31 cellular contexts compared by ENCODE assay signal in genomic region chr4:107312366-107312765, GRCh38.
"Had no signal": no experiment of that assay in that cellular context is flagged by ENCODE, and none has a peak within 500 bp of the region (broad histone marks: within the 10 kb centered on the region; RNA-seq: fewer than 3 reads in every experiment).

No MANE protein-coding gene starts in this region.

- H3K36me3 Mint-ChIP-seq: activated naive CD8-positive, alpha-beta T cell; natural killer cell; neural progenitor cell had no signal

- H3K4me1 Mint-ChIP-seq: natural killer cell, neural progenitor cell had no signal

- H3K4me2 ChIP-seq: neural progenitor cell, smooth muscle cell had no signal

- H3K4me3 ChIP-seq: adrenal gland, colonic mucosa, dorsolateral prefrontal cortex, heart right ventricle, left lung, lower lobe of right lung, neural progenitor cell, psoas muscle, sigmoid colon, smooth muscle cell, suprapubic skin, tibial artery, upper lobe of right lung had no signal

- H3K27me3 ChIP-seq: adrenal gland, colonic mucosa, dorsolateral prefrontal cortex, heart right ventricle, left lung, neural progenitor cell, sigmoid colon, suprapubic skin, tibial artery, upper lobe of right lung had no signal

- H3K9me3 Mint-ChIP-seq: neural progenitor cell; T-helper 1 cell treated with Interleukin-12 subunit alpha and Interleukin-12 subunit beta and Interleukin-4 antibody, amounts not matched to agents 30 μg/mL and 1 μg/mL, for 36 hours had no signal

- DNase-seq: activated CD4-positive, alpha-beta T cell treated with anti-CD3 and anti-CD28 coated beads for 4 hours; activated CD4-positive, alpha-beta T cell treated with anti-CD3 and anti-CD28 coated beads, Interleukin-2, amount 50 U/mL, for 4 hours; activated naive CD4-positive, alpha-beta T cell; activated T-cell treated with anti-CD3 and anti-CD28 coated beads for 4 hours; activated T-cell treated with anti-CD3 and anti-CD28 coated beads, Interleukin-2, amount 50 U/mL, for 72 hours; adrenal gland; colonic mucosa; dorsolateral prefrontal cortex; foreskin melanocyte; heart right ventricle; left lung; lower lobe of right lung; mesenchymal stem cell; natural killer cell; occipital lobe; psoas muscle; sigmoid colon; stimulated activated CD4-positive, alpha-beta T cell treated with anti-CD3 and anti-CD28 coated beads, Interleukin-1b, Interleukin-23, amount 100 ng/mL, for 48 hours; stimulated activated CD4-positive, alpha-beta T cell treated with anti-CD3 and anti-CD28 coated beads, Interleukin-4, amount 100 ng/mL, for 4 hours; stimulated activated CD8-positive, alpha-beta memory T cell treated with anti-CD3 and anti-CD28 coated beads, Interleukin-4, amount 100 ng/mL, for 48 hours; stimulated activated naive CD4-positive, alpha-beta T cell; T-helper 9 cell; tibial artery; upper lobe of right lung had no signal

- H3K27ac ChIP-seq: adrenal gland, colonic mucosa, dorsolateral prefrontal cortex, heart right ventricle, left lung, lower lobe of right lung, neural progenitor cell, parathyroid adenoma, psoas muscle, sigmoid colon, suprapubic skin, tibial artery, upper lobe of right lung, VCaP had no signal

- ATAC-seq: activated T-cell treated with anti-CD3 and anti-CD28 coated beads, Interleukin-2, amount 50 U/mL, for 72 hours; heart right ventricle; left lung; lower lobe of right lung; natural killer cell; psoas muscle; upper lobe of right lung had no signal

- H3K9ac ChIP-seq: neural progenitor cell, parathyroid adenoma had no signal

- H2AFZ ChIP-seq: neural progenitor cell, parathyroid adenoma had no signal

- H3K4me3 Mint-ChIP-seq: activated naive CD8-positive, alpha-beta T cell; activated T-cell treated with anti-CD3 and anti-CD28 coated beads, Interleukin-2, amount 50 U/mL, for 72 hours; natural killer cell; neural progenitor cell; T-helper 1 cell treated with Interleukin-12 subunit alpha and Interleukin-12 subunit beta and Interleukin-4 antibody, amounts not matched to agents 30 μg/mL and 1 μg/mL, for 36 hours had no signal

- H3K36me3 ChIP-seq: adrenal gland, colonic mucosa, heart right ventricle, left lung, lower lobe of right lung, neural progenitor cell, sigmoid colon, suprapubic skin, tibial artery, upper lobe of right lung had no signal

- H3K9me3 ChIP-seq: adrenal gland, colonic mucosa, heart right ventricle, left lung, lower lobe of right lung, psoas muscle, sigmoid colon, suprapubic skin, tibial artery, upper lobe of right lung had no signal

- H3K27ac Mint-ChIP-seq: activated naive CD8-positive, alpha-beta T cell; activated T-cell treated with anti-CD3 and anti-CD28 coated beads, Interleukin-2, amount 50 U/mL, for 72 hours; natural killer cell; neural progenitor cell; T-helper 1 cell treated with Interleukin-12 subunit alpha and Interleukin-12 subunit beta and Interleukin-4 antibody, amounts not matched to agents 30 μg/mL and 1 μg/mL, for 36 hours had no signal

- H3K27me3 Mint-ChIP-seq: activated naive CD8-positive, alpha-beta T cell had no signal

- H3K4me1 ChIP-seq: adrenal gland, colonic mucosa, heart right ventricle, left lung, lower lobe of right lung, neural progenitor cell, parathyroid adenoma, psoas muscle, sigmoid colon, suprapubic skin, tibial artery, upper lobe of right lung had no signal
